21 cellular contexts compared by ENCODE assay signal in the genomic region with DNA sequence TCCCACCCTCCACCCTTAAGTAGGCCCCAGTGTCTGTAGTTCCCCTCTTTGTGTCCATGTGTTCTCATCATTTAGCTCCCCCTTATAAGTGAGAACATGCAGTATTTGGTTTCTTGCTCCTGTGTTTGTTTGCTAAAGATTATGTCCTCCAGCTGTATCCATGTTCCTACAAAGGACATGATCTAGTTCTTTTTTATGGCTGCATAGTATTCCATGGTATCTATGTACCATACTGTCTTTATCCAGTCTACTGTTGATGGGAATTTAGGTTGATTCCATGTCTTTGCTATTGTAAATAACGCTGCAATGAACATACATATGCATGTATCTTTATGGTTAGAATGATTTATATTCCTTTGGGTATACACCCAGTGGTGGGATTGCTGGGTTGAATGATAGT.
"Had no signal": no experiment of that assay in that cellular context is flagged by ENCODE, and none has a peak within 500 bp of the region (broad histone marks: within the 10 kb centered on the region; RNA-seq: fewer than 3 reads in every experiment).

No MANE protein-coding gene starts in this region.

- H3K27ac ChIP-seq: brain microvascular endothelial cell, ovary, psoas muscle, WERI-Rb-1 had no signal

- H3K4me3 ChIP-seq: left lung, ovary, psoas muscle, tibial artery had no signal

- H3K36me3 ChIP-seq: brain microvascular endothelial cell, ovary, tibial artery, WERI-Rb-1 had no signal

- DNase-seq: activated CD4-positive, alpha-beta T cell treated with anti-CD3 and anti-CD28 coated beads for 1 hour; activated CD4-positive, alpha-beta T cell treated with anti-CD3 and anti-CD28 coated beads, Interleukin-2, amount 50 U/mL, for 48 hours; activated CD8-positive, alpha-beta memory T cell treated with anti-CD3 and anti-CD28 coated beads, Interleukin-2, amount 50 U/mL, for 48 hours; activated gamma-delta T cell; anterior cingulate cortex; brain microvascular endothelial cell; central memory CD4-positive, alpha-beta T cell; erythroblast; hypothalamus; left lung; ovary; psoas muscle; right cardiac atrium; stimulated activated CD4-positive, alpha-beta T cell treated with anti-CD3 and anti-CD28 coated beads, Interleukin-2, amount 100 ng/mL, for 24 hours; stimulated activated naive CD8-positive, alpha-beta T cell treated with anti-CD3 and anti-CD28 coated beads, Interleukin-15, Interleukin-2, amounts not matched to agents 100 U/mL and 50 U/mL, for 24 hours; substantia nigra; tibial artery; WERI-Rb-1 had no signal

- H3K4me1 ChIP-seq: psoas muscle had no signal

- FAIRE-seq: colon, endometrium, frontal cortex had no signal

- ATAC-seq: left lung; psoas muscle; right cardiac atrium; stimulated activated naive CD8-positive, alpha-beta T cell treated with anti-CD3 and anti-CD28 coated beads, Interleukin-15, Interleukin-2, amounts not matched to agents 100 U/mL and 50 U/mL, for 24 hours had no signal

- H3K9me3 ChIP-seq: left lung, ovary, psoas muscle, tibial artery had no signal

- H3K27me3 ChIP-seq: brain microvascular endothelial cell, left lung, ovary, tibial artery had no signal
